In genomic region chrX:40012800-40013682, GRCh38 we compare ENCODE assay signal across 1 cellular context.
A peak's percentile ranks its signal among the peaks of the same experiment; 100 is the strongest.
TF ChIP-seq lines count a peak whose summit lies in the region.

No MANE protein-coding gene starts in this region.

TF ChIP-seq in HEK293, 187 proteins besides CTCF, POLR2A, EP300 and RAD21 (continued from another document):
- TF ChIP-seq, protein P1, sequence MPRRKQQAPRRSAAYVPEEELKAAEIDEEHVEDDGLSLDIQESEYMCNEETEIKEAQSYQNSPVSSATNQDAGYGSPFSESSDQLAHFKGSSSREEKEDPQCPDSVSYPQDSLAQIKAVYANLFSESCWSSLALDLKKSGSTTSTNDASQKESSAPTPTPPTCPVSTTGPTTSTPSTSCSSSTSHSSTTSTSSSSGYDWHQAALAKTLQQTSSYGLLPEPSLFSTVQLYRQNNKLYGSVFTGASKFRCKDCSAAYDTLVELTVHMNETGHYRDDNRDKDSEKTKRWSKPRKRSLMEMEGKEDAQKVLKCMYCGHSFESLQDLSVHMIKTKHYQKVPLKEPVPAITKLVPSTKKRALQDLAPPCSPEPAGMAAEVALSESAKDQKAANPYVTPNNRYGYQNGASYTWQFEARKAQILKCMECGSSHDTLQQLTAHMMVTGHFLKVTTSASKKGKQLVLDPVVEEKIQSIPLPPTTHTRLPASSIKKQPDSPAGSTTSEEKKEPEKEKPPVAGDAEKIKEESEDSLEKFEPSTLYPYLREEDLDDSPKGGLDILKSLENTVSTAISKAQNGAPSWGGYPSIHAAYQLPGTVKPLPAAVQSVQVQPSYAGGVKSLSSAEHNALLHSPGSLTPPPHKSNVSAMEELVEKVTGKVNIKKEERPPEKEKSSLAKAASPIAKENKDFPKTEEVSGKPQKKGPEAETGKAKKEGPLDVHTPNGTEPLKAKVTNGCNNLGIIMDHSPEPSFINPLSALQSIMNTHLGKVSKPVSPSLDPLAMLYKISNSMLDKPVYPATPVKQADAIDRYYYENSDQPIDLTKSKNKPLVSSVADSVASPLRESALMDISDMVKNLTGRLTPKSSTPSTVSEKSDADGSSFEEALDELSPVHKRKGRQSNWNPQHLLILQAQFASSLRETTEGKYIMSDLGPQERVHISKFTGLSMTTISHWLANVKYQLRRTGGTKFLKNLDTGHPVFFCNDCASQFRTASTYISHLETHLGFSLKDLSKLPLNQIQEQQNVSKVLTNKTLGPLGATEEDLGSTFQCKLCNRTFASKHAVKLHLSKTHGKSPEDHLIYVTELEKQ (tag by site-specific recombination; IDR thresholded peaks at IDR 0.05; ENCODE audit: borderline replicate concordance): no peak
- TF ChIP-seq ZNF157 (tag by site-specific recombination; IDR thresholded peaks at IDR 0.05): no peak
- no peak for TF ChIP-seq ZNF664 (tag by site-specific recombination; IDR thresholded peaks at IDR 0.05)
- TF ChIP-seq GFI1B (tag by site-specific recombination; IDR thresholded peaks at IDR 0.05): no peak
- TF ChIP-seq ZNF202 (tag by site-specific recombination; IDR thresholded peaks at IDR 0.05; ENCODE audit: borderline replicate concordance): no peak
- TF ChIP-seq ZNF221 (tag by site-specific recombination; IDR thresholded peaks at IDR 0.05; ENCODE audit: borderline replicate concordance): no peak
- TF ChIP-seq HOXD13 (CRISPR knock-in tag; IDR thresholded peaks at IDR 0.05; ENCODE audit: borderline replicate concordance): no peak
- no peak for TF ChIP-seq ZNF791 (tag by site-specific recombination; IDR thresholded peaks at IDR 0.05)
- TF ChIP-seq ZNF558 (tag by site-specific recombination; IDR thresholded peaks at IDR 0.05): no peak
- TF ChIP-seq ZBTB8A (tag by site-specific recombination; IDR thresholded peaks at IDR 0.05): peak; percentile 45; the same call in 1 of the 2 replicates
- TF ChIP-seq ZNF394 (tag by site-specific recombination; IDR thresholded peaks at IDR 0.05; ENCODE audit: borderline replicate concordance): peak; percentile 59; the same call in 1 of the 2 replicates
- TF ChIP-seq ZNF692 (tag by site-specific recombination; IDR thresholded peaks at IDR 0.05): no peak
- TF ChIP-seq ZNF785 (tag by site-specific recombination; IDR thresholded peaks at IDR 0.05): no peak
- peak; percentile 67; the same call in 1 of the 2 replicates for TF ChIP-seq KLF17 (tag by site-specific recombination; IDR thresholded peaks at IDR 0.05)
- no peak for TF ChIP-seq RBAK (tag by site-specific recombination; IDR thresholded peaks at IDR 0.05)
- no peak for TF ChIP-seq ZNF140 (tag by site-specific recombination; IDR thresholded peaks at IDR 0.05)
- no peak for TF ChIP-seq SETDB1 (IDR thresholded peaks at IDR 0.05; ENCODE audit: insufficient read length, low read length)
- no peak for TF ChIP-seq ZNF76 (tag by site-specific recombination; IDR thresholded peaks at IDR 0.05; ENCODE audit: borderline replicate concordance, low read depth)
- TF ChIP-seq ZNF146 (tag by site-specific recombination; IDR thresholded peaks at IDR 0.05): no peak
- TF ChIP-seq ZSCAN23 (tag by site-specific recombination; IDR thresholded peaks at IDR 0.05): no peak
- TF ChIP-seq ZBTB21 (tag by site-specific recombination; IDR thresholded peaks at IDR 0.05): no peak
- peak; percentile 54; the same call in 1 of the 2 replicates for TF ChIP-seq ZBTB11 (tag by site-specific recombination; conservative IDR thresholded peaks at IDR 0.05; ENCODE audit: low read depth)
- no peak for TF ChIP-seq ZBTB7A (tag by site-specific recombination; IDR thresholded peaks at IDR 0.05; ENCODE audit: low read depth)
- no peak for TF ChIP-seq ZNF174 (tag by site-specific recombination; IDR thresholded peaks at IDR 0.05)
- TF ChIP-seq ZNF629 (tag by site-specific recombination; IDR thresholded peaks at IDR 0.05): no peak
- no peak for TF ChIP-seq ZNF514 (tag by site-specific recombination; IDR thresholded peaks at IDR 0.05)
- peak; percentile 54; the same call in 1 of the 2 replicates for TF ChIP-seq GLIS1 (tag by site-specific recombination; IDR thresholded peaks at IDR 0.05)
- no peak for TF ChIP-seq GLI4 (tag by site-specific recombination; IDR thresholded peaks at IDR 0.05)
- TF ChIP-seq ZNF48 (tag by site-specific recombination; IDR thresholded peaks at IDR 0.05): no peak
- TF ChIP-seq KLF8 (tag by site-specific recombination; IDR thresholded peaks at IDR 0.05): no peak
- no peak for TF ChIP-seq ZNF449 (tag by site-specific recombination; IDR thresholded peaks at IDR 0.05)
- TF ChIP-seq, protein P2, sequence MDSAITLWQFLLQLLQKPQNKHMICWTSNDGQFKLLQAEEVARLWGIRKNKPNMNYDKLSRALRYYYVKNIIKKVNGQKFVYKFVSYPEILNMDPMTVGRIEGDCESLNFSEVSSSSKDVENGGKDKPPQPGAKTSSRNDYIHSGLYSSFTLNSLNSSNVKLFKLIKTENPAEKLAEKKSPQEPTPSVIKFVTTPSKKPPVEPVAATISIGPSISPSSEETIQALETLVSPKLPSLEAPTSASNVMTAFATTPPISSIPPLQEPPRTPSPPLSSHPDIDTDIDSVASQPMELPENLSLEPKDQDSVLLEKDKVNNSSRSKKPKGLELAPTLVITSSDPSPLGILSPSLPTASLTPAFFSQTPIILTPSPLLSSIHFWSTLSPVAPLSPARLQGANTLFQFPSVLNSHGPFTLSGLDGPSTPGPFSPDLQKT (IDR thresholded peaks at IDR 0.05; ENCODE audit: borderline replicate concordance, low read depth, low read length): no peak
- no peak for TF ChIP-seq ZNF24 (tag by site-specific recombination; IDR thresholded peaks at IDR 0.05)
- TF ChIP-seq, protein P3, sequence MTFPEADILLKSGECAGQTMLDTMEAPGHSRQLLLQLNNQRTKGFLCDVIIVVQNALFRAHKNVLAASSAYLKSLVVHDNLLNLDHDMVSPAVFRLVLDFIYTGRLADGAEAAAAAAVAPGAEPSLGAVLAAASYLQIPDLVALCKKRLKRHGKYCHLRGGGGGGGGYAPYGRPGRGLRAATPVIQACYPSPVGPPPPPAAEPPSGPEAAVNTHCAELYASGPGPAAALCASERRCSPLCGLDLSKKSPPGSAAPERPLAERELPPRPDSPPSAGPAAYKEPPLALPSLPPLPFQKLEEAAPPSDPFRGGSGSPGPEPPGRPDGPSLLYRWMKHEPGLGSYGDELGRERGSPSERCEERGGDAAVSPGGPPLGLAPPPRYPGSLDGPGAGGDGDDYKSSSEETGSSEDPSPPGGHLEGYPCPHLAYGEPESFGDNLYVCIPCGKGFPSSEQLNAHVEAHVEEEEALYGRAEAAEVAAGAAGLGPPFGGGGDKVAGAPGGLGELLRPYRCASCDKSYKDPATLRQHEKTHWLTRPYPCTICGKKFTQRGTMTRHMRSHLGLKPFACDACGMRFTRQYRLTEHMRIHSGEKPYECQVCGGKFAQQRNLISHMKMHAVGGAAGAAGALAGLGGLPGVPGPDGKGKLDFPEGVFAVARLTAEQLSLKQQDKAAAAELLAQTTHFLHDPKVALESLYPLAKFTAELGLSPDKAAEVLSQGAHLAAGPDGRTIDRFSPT (tag by site-specific recombination; IDR thresholded peaks at IDR 0.05): no peak
- TF ChIP-seq ZFP69B (tag by site-specific recombination; IDR thresholded peaks at IDR 0.05): no peak
- peak; percentile 76; the same call in 1 of the 2 replicates for TF ChIP-seq MEIS1 (CRISPR knock-in tag; IDR thresholded peaks at IDR 0.05; ENCODE audit: borderline replicate concordance)
- no peak for TF ChIP-seq PRDM10 (tag by site-specific recombination; IDR thresholded peaks at IDR 0.05)
- no peak for TF ChIP-seq ZNF112 (tag by site-specific recombination; IDR thresholded peaks at IDR 0.05)
